ENCODE assay signal across 1 cellular context in genomic region chr7:151729521-151729921, GRCh38.
TF ChIP-seq lines count a peak whose summit lies in the region.

No MANE protein-coding gene starts in this region.

TF ChIP-seq in IMR-90, 13 proteins besides CTCF, POLR2A, EP300 and RAD21 (continued from another document):
- TF ChIP-seq ELK1 (IDR thresholded peaks at IDR 0.05; ENCODE audit: borderline replicate concordance, low read depth, low read length) (no peak), RFX5 (IDR thresholded peaks at IDR 0.05; ENCODE audit: low read depth, low read length) (no peak), CEBPB (IDR thresholded peaks at IDR 0.05; ENCODE audit: low read depth, low read length) (no peak), RCOR1 (IDR thresholded peaks at IDR 0.05; ENCODE audit: insufficient replicate concordance, low read length) (no peak), BHLHE40 (IDR thresholded peaks at IDR 0.05; ENCODE audit: low read depth, low read length) (no peak), SMC3 (IDR thresholded peaks at IDR 0.05; ENCODE audit: low read depth, low read length) (no peak)
